ENCODE assay signal across 14 cellular contexts in genomic region chr20:57449398-57450354, GRCh38. TPM values are rescaled to one million over a fixed set of nuclear protein-coding genes. Genes with fewer than 3 reads are reported as not detected.
A peak's percentile ranks its signal among the peaks of the same experiment; 100 is the strongest.
DNase-seq lines count a peak whose midpoint lies in the region; ATAC-seq, FAIRE-seq and TF ChIP-seq lines count a peak whose summit lies in the region.
"Had no signal": no experiment of that assay in that cellular context is flagged by ENCODE, and none has a peak within 500 bp of the region (broad histone marks: within the 10 kb centered on the region; RNA-seq: fewer than 3 reads in every experiment).

No MANE protein-coding gene starts in this region.

- no peak for DNase-seq in activated CD4-positive, alpha-beta T cell treated with anti-CD3 and anti-CD28 coated beads, Interleukin-2, amount 10 ng/mL, durations not matched to agents 7 days and 5 days
- no peak for DNase-seq in activated CD4-positive, alpha-beta T cell treated with anti-CD3 and anti-CD28 coated beads, Interleukin-2, amount 10 ng/mL, durations not matched to agents 24 days and 14 days
- DNase-seq in memory B cell (ENCODE audit: low spot score in 2 of 2) (no peak), transverse colon (no peak), GM20000 (ENCODE audit: low spot score) (no peak), WERI-Rb-1 (no peak), RCC 7860 (ENCODE audit: low spot score) (no peak)
- DNase-seq: activated CD4-positive, alpha-beta T cell treated with anti-CD3 and anti-CD28 coated beads, Interleukin-2, amount 50 U/mL, for 1 hour; activated T-cell treated with anti-CD3 and anti-CD28 coated beads, Interleukin-2, amount 50 U/mL, for 72 hours; Caco-2; NCI-H774 had no signal

- no peak for TF ChIP-seq POLR2A in transverse colon (IDR thresholded peaks at IDR 0.05)

- H3K4me3 Mint-ChIP-seq in activated CD4-positive, alpha-beta T cell treated with anti-CD3 and anti-CD28 coated beads, Interleukin-2, amount 10 ng/mL, durations not matched to agents 7 days and 5 days = no peak overlapping the region
- no peak overlapping the region for H3K4me3 Mint-ChIP-seq in activated CD4-positive, alpha-beta T cell treated with anti-CD3 and anti-CD28 coated beads, Interleukin-2, amount 10 ng/mL, durations not matched to agents 24 days and 14 days
- H3K4me3 Mint-ChIP-seq in memory B cell = peak overlapping the region; percentile 32

- in situ Hi-C loops in transverse colon (cut with MboI; ENCODE audit: low pct_ligation_motif_present in 1 of 4, low pct_unique_long_range_greater_than_20kb in 1 of 4, low sequenced_read_pairs in 3 of 4) = no loop called here

- FAIRE-seq in RCC 7860 (lab: Jason Lieb, UNC) = no peak

- H3K27ac Mint-ChIP-seq in activated CD4-positive, alpha-beta T cell treated with anti-CD3 and anti-CD28 coated beads, Interleukin-2, amount 10 ng/mL, durations not matched to agents 7 days and 5 days = peak overlapping the region; percentile 66
- no peak overlapping the region for H3K27ac Mint-ChIP-seq in activated CD4-positive, alpha-beta T cell treated with anti-CD3 and anti-CD28 coated beads, Interleukin-2, amount 10 ng/mL, durations not matched to agents 24 days and 14 days
- no peak overlapping the region for H3K27ac Mint-ChIP-seq in memory B cell
- H3K27ac Mint-ChIP-seq: activated T-cell treated with anti-CD3 and anti-CD28 coated beads, Interleukin-2, amount 50 U/mL, for 72 hours had no signal

- H3K36me3 ChIP-seq in OCI-LY1 (ENCODE audit: insufficient read depth, low read length) = no peaks in the 10 kb centered on the region; the same call in 1 of the 2 replicates
- H3K36me3 ChIP-seq in transverse colon = no peaks in the 10 kb centered on the region
- H3K36me3 ChIP-seq in WERI-Rb-1 = no peaks in the 10 kb centered on the region

- H2AFZ ChIP-seq in OCI-LY1 (ENCODE audit: low read length) = no peak overlapping the region
- H2AFZ ChIP-seq: GM23248, parathyroid adenoma had no signal

- no peak for TF ChIP-seq EP300 in transverse colon (IDR thresholded peaks at IDR 0.05; ENCODE audit: low read depth)

- no peaks in the 10 kb centered on the region for H3K36me3 Mint-ChIP-seq in activated CD4-positive, alpha-beta T cell treated with anti-CD3 and anti-CD28 coated beads, Interleukin-2, amount 10 ng/mL, durations not matched to agents 7 days and 5 days (ENCODE audit: low read depth)
- no peaks in the 10 kb centered on the region for H3K36me3 Mint-ChIP-seq in activated CD4-positive, alpha-beta T cell treated with anti-CD3 and anti-CD28 coated beads, Interleukin-2, amount 10 ng/mL, durations not matched to agents 24 days and 14 days (ENCODE audit: low read depth)
- peaks cover 1% of the 10 kb centered on the region for H3K36me3 Mint-ChIP-seq in memory B cell

- CTCF ChIA-PET in activated CD4-positive, alpha-beta T cell treated with anti-CD3 and anti-CD28 coated beads, Interleukin-2, amount 10 ng/mL, durations not matched to agents 7 days and 5 days (lab: Charles Lee) = interaction anchor here (0.6 kb wide), 1 partner anchor 84 kb away, joined by 3 read pairs; no protein-coding TSS in a partner anchor

- H3K9me2 ChIP-seq in OCI-LY1 (ENCODE audit: low read depth, low read length) = no peaks in the 10 kb centered on the region

- H3K9me3 ChIP-seq in OCI-LY1 (ENCODE audit: low read length) = peaks cover 5% of the 10 kb centered on the region; the same call in 1 of the 2 replicates
- no peaks in the 10 kb centered on the region for H3K9me3 ChIP-seq in transverse colon
- H3K9me3 ChIP-seq in WERI-Rb-1 (ENCODE audit: severe bottlenecking) = peaks cover 3% of the 10 kb centered on the region

- WGBS in transverse colon (ENCODE audit: low coverage in 1 of 2), 2 donors = 69 to 80% methylated on average over 3 to 14 of the region's 14 CpGs

- H3K4me1 Mint-ChIP-seq in activated CD4-positive, alpha-beta T cell treated with anti-CD3 and anti-CD28 coated beads, Interleukin-2, amount 10 ng/mL, durations not matched to agents 7 days and 5 days = peaks cover 35% of the 10 kb centered on the region
- H3K4me1 Mint-ChIP-seq in activated CD4-positive, alpha-beta T cell treated with anti-CD3 and anti-CD28 coated beads, Interleukin-2, amount 10 ng/mL, durations not matched to agents 24 days and 14 days = peaks cover 12% of the 10 kb centered on the region
- peaks cover 55% of the 10 kb centered on the region for H3K4me1 Mint-ChIP-seq in memory B cell

- peaks cover 5% of the 10 kb centered on the region; the same call in 1 of the 2 replicates for H3K27me3 ChIP-seq in OCI-LY1 (ENCODE audit: insufficient read depth, low read length)
- no peaks in the 10 kb centered on the region for H3K27me3 ChIP-seq in transverse colon
- no peaks in the 10 kb centered on the region for H3K27me3 ChIP-seq in WERI-Rb-1 (ENCODE audit: insufficient read depth, low read depth, severe bottlenecking)

- peak overlapping the region; percentile 44; the same call in 1 of the 2 replicates for H3K9ac ChIP-seq in OCI-LY1 (ENCODE audit: low read length)
- H3K9ac ChIP-seq: GM23248, parathyroid adenoma had no signal

- peak overlapping the region; percentile 11 for H3K4me3 ChIP-seq in OCI-LY1 (ENCODE audit: low read depth, low read length, poor library complexity, severe bottlenecking)
- H3K4me3 ChIP-seq in transverse colon = no peak overlapping the region
- no peak overlapping the region for H3K4me3 ChIP-seq in WERI-Rb-1 (ENCODE audit: low read depth, low read length)
- H3K4me3 ChIP-seq: GM23248 had no signal

- H3K4me2 ChIP-seq in OCI-LY1 (ENCODE audit: low read length) = peak overlapping the region; percentile 69

- peak overlapping the region; percentile 89 for H3K27ac ChIP-seq in OCI-LY1 (ENCODE audit: low read depth, low read length, poor library complexity, severe bottlenecking)
- peak overlapping the region; percentile 16 to 52 (median 43) for H3K27ac ChIP-seq in transverse colon
- no peak overlapping the region for H3K27ac ChIP-seq in WERI-Rb-1
- H3K27ac ChIP-seq: GM23248, parathyroid adenoma had no signal

- H4K20me1 ChIP-seq in OCI-LY1 (ENCODE audit: insufficient read depth, low read length) = no peaks in the 10 kb centered on the region

- ATAC-seq in memory B cell (ENCODE audit: low read depth) = no peak
- ATAC-seq: activated T-cell treated with anti-CD3 and anti-CD28 coated beads, Interleukin-2, amount 50 U/mL, for 72 hours had no signal

- H3K27me3 Mint-ChIP-seq in activated CD4-positive, alpha-beta T cell treated with anti-CD3 and anti-CD28 coated beads, Interleukin-2, amount 10 ng/mL, durations not matched to agents 7 days and 5 days = peaks cover 14% of the 10 kb centered on the region
- peaks cover 22% of the 10 kb centered on the region for H3K27me3 Mint-ChIP-seq in activated CD4-positive, alpha-beta T cell treated with anti-CD3 and anti-CD28 coated beads, Interleukin-2, amount 10 ng/mL, durations not matched to agents 24 days and 14 days
- peaks cover 1% of the 10 kb centered on the region for H3K27me3 Mint-ChIP-seq in memory B cell

- no peaks in the 10 kb centered on the region for H3K79me2 ChIP-seq in OCI-LY1 (ENCODE audit: insufficient read depth, low read length)
- H3K79me2 ChIP-seq: parathyroid adenoma had no signal

- H3K4me1 ChIP-seq in OCI-LY1 (ENCODE audit: insufficient read depth, low read length, severe bottlenecking) (peaks cover 36% of the 10 kb centered on the region), transverse colon (peaks cover 4 to 31% (median 13%) of the 10 kb centered on the region in 4 donors)
- H3K4me1 ChIP-seq: Caco-2, parathyroid adenoma had no signal

- POLR2A ChIA-PET in activated CD4-positive, alpha-beta T cell treated with anti-CD3 and anti-CD28 coated beads, Interleukin-2, amount 10 ng/mL, durations not matched to agents 7 days and 5 days (lab: Charles Lee) = no interaction called here

- intact Hi-C loops in activated CD4-positive, alpha-beta T cell treated with anti-CD3 and anti-CD28 coated beads, Interleukin-2, amount 10 ng/mL, durations not matched to agents 24 days and 14 days (cut with micrococcal nuclease) = no loop called here
- intact Hi-C loops in transverse colon (cut with DNase I; ENCODE audit: low total_unique reads) = no loop called here

- no peaks in the 10 kb centered on the region for H3K9me3 Mint-ChIP-seq in activated CD4-positive, alpha-beta T cell treated with anti-CD3 and anti-CD28 coated beads, Interleukin-2, amount 10 ng/mL, durations not matched to agents 7 days and 5 days
- peaks cover 3% of the 10 kb centered on the region for H3K9me3 Mint-ChIP-seq in activated CD4-positive, alpha-beta T cell treated with anti-CD3 and anti-CD28 coated beads, Interleukin-2, amount 10 ng/mL, durations not matched to agents 24 days and 14 days
- H3K9me3 Mint-ChIP-seq in memory B cell = no peaks in the 10 kb centered on the region
- H3K9me3 Mint-ChIP-seq: activated T-cell treated with anti-CD3 and anti-CD28 coated beads, Interleukin-2, amount 50 U/mL, for 72 hours had no signal

- H3F3A ChIP-seq in OCI-LY1 (ENCODE audit: insufficient read depth, low read length) = no peaks in the 10 kb centered on the region

- TF ChIP-seq CTCF in OCI-LY1 (IDR thresholded peaks at IDR 0.05; ENCODE audit: low read length) = no peak
- no peak for TF ChIP-seq CTCF in transverse colon (IDR thresholded peaks at IDR 0.05)
- TF ChIP-seq CTCF in GM20000 (IDR thresholded peaks at IDR 0.05; ENCODE audit: extremely low read depth, missing control alignments) = no peak
- TF ChIP-seq CTCF in WERI-Rb-1 (IDR thresholded peaks at IDR 0.05; ENCODE audit: low read depth, low read length) = no peak

RNA-seq across cellular contexts. Expression of gene RBM38, which starts 58.5 kb away (rescaled TPM):
- 10 to 100 TPM; 97.3 to 98.8 TPM for total RNA-seq in activated CD4-positive, alpha-beta T cell treated with anti-CD3 and anti-CD28 coated beads, Interleukin-2, amount 10 ng/mL, durations not matched to agents 7 days and 5 days
- total RNA-seq in activated CD4-positive, alpha-beta T cell treated with anti-CD3 and anti-CD28 coated beads, Interleukin-2, amount 10 ng/mL, durations not matched to agents 24 days and 14 days = 100 and 103 TPM in 2 replicates
- total RNA-seq in transverse colon = 10 to 100 TPM; 26.5 to 37.4 (median 30.4) TPM
